ENCODE assay signal across 1 cellular context in the genomic region with DNA sequence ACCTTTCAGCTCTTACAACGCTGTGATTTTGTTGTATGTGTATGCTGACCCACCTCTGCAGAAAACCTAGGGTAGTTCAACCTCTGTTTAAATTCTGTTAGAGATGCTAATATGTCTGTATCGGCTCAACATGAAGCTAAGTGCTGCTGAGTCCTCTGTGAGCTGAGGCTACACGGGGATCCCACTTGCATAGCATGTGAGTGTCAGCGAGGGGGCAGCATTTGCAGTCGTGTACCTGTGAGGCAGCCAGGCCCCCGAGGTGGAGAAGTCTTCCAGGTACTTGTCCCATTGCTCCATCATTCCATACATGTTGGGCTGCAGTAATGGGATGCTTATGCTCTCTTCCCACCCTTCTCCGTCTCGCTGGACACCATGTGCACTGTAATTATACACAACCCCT.
TF ChIP-seq lines count a peak whose summit lies in the region.

No MANE protein-coding gene starts in this region.

TF ChIP-seq in neural cell, 6 proteins besides CTCF, POLR2A, EP300 and RAD21 (continued from another document):
- TF ChIP-seq, protein P1, sequence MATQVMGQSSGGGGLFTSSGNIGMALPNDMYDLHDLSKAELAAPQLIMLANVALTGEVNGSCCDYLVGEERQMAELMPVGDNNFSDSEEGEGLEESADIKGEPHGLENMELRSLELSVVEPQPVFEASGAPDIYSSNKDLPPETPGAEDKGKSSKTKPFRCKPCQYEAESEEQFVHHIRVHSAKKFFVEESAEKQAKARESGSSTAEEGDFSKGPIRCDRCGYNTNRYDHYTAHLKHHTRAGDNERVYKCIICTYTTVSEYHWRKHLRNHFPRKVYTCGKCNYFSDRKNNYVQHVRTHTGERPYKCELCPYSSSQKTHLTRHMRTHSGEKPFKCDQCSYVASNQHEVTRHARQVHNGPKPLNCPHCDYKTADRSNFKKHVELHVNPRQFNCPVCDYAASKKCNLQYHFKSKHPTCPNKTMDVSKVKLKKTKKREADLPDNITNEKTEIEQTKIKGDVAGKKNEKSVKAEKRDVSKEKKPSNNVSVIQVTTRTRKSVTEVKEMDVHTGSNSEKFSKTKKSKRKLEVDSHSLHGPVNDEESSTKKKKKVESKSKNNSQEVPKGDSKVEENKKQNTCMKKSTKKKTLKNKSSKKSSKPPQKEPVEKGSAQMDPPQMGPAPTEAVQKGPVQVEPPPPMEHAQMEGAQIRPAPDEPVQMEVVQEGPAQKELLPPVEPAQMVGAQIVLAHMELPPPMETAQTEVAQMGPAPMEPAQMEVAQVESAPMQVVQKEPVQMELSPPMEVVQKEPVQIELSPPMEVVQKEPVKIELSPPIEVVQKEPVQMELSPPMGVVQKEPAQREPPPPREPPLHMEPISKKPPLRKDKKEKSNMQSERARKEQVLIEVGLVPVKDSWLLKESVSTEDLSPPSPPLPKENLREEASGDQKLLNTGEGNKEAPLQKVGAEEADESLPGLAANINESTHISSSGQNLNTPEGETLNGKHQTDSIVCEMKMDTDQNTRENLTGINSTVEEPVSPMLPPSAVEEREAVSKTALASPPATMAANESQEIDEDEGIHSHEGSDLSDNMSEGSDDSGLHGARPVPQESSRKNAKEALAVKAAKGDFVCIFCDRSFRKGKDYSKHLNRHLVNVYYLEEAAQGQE (IDR thresholded peaks at IDR 0.05; ENCODE audit: borderline replicate concordance), result no peak
- no peak for TF ChIP-seq TAF1 (IDR thresholded peaks at IDR 0.05; ENCODE audit: low read depth)
